ENCODE assay signal across 14 cellular contexts in genomic region chr1:29655145-29655544, GRCh38.
"Had no signal": no experiment of that assay in that cellular context is flagged by ENCODE, and none has a peak within 500 bp of the region (broad histone marks: within the 10 kb centered on the region; RNA-seq: fewer than 3 reads in every experiment).

No MANE protein-coding gene starts in this region.

- H3K27ac ChIP-seq: breast epithelium, dorsolateral prefrontal cortex, tibial nerve had no signal

- DNase-seq: activated CD4-positive, alpha-beta T cell treated with anti-CD3 and anti-CD28 coated beads for 36 hours; activated CD8-positive, alpha-beta T cell treated with anti-CD3 and anti-CD28 coated beads for 36 hours; activated naive CD4-positive, alpha-beta T cell treated with anti-CD3 and anti-CD28 coated beads for 36 hours; activated naive CD8-positive, alpha-beta T cell treated with anti-CD3 and anti-CD28 coated beads, Interleukin-2, amount 50 U/mL, for 24 hours; mesendoderm; nephron progenitor cell; occipital lobe; stimulated activated CD4-positive, alpha-beta T cell treated with anti-CD3 and anti-CD28 coated beads, Interleukin-12 subunit alpha, Interleukin-12 subunit beta, amount 100 ng/mL, for 4 hours; substantia nigra had no signal

- H3K36me3 ChIP-seq: breast epithelium, tibial nerve had no signal

- ATAC-seq: activated CD4-positive, alpha-beta T cell treated with anti-CD3 and anti-CD28 coated beads for 36 hours; activated CD8-positive, alpha-beta T cell treated with anti-CD3 and anti-CD28 coated beads for 36 hours; activated naive CD8-positive, alpha-beta T cell treated with anti-CD3 and anti-CD28 coated beads, Interleukin-2, amount 50 U/mL, for 24 hours; esophagus mucosa; stimulated activated memory B cell treated with anti-CD40 and anti-IgM and Interleukin-4, amounts not matched to agents 10 μg/mL and 1 μg/mL and 100 μg/mL, for 72 hours had no signal

- H3K4me3 ChIP-seq: breast epithelium, dorsolateral prefrontal cortex, tibial nerve had no signal

- H3K27me3 ChIP-seq: tibial nerve had no signal
